ENCODE assay signal across 8 cellular contexts in the genomic region with DNA sequence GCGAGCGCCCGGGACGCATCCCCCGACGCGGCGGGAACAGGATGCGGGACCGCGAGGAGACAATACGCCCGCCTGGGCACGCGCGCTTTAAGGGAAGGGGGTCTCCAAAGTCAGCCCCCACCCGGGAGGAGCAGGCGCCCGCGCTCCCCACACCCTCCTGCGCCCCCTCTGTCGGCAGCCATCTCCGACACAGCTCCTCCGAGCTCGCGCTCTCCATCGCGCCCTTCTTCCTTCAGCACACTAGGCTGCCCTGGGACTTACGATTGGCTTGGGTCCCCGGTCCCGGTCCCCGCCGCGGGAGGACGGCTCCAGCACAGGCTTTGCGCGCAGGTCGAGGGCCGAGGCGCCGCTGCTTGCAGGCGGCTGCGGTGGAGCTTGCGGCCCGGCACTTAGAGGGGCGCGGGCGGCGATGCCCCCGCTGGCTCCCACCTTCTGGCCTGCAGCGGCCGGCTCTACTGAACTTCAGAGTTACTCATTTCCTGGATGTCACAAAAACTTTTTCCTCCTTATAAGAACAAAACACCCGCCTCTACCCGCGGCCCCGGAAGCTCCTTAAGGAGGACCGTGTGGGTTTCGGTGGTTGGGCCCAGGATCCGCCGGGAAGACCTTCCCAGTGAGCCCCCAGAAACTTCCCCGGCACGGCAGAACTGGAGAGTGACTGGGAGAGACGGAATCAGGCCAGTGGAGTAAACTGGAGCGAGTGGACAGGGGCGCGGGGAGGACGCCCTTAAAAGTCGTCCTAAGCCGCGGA. TPM values are rescaled to one million over a fixed set of nuclear protein-coding genes. Genes with fewer than 3 reads are reported as not detected.
DNase-seq lines count a peak whose midpoint lies in the region; ATAC-seq, FAIRE-seq and TF ChIP-seq lines count a peak whose summit lies in the region.

ITPRIP (minus strand) TSS at position 481 of the 751 bp plus-strand sequence. CDS start 22,414 bp downstream, outside the sequence.

- no peaks in the 10 kb centered on the region for H3K36me3 ChIP-seq in ES-I3 (ENCODE audit: insufficient read depth, low read length)
- no peaks in the 10 kb centered on the region for H3K36me3 ChIP-seq in astrocyte (ENCODE audit: insufficient read depth, low read length)
- H3K36me3 ChIP-seq in gastrocnemius medialis: no peaks in the 10 kb centered on the region

- TF ChIP-seq POLR2A in gastrocnemius medialis (IDR thresholded peaks at IDR 0.05): peak; percentile 94 to 96

- H3K27ac Mint-ChIP-seq in T-helper 2 cell treated with Interferon-gamma antibody and Interleukin-4, amounts not matched to agents 5 μg/mL and 100 μg/mL, for 36 hours: peak within 1 kb of the TSS; percentile 100
- peak within 1 kb of the TSS; percentile 100 for H3K27ac Mint-ChIP-seq in astrocyte (ENCODE audit: unreplicated experiment)

- H3K27me3 ChIP-seq in astrocyte (ENCODE audit: insufficient read depth, low read length) (no peaks in the 10 kb centered on the region), gastrocnemius medialis (no peaks in the 10 kb centered on the region)

- H3K4me2 ChIP-seq in astrocyte (ENCODE audit: low read length): peak within 1 kb of the TSS; percentile 94

- H3K79me2 ChIP-seq in astrocyte (ENCODE audit: insufficient read depth, low read length): peaks cover 55% of the 10 kb centered on the region

- FAIRE-seq in astrocyte (lab: Jason Lieb, UNC): no peak

- in situ Hi-C loops in gastrocnemius medialis (cut with MboI; ENCODE audit: low sequenced_read_pairs in 4 of 4): no loop called here

- intact Hi-C loops in gastrocnemius medialis (cut with DNase I; ENCODE audit: low total_unique reads): loop anchor here (1.0 to 10.0 kb wide), 3 partner anchors 28 to 423 kb away; partner anchors contain the start of gene STN1

- peaks cover 43% of the 10 kb centered on the region for H4K20me1 ChIP-seq in astrocyte (ENCODE audit: insufficient read depth, low read length)

- TF ChIP-seq RAD21 in Ishikawa (IDR thresholded peaks at IDR 0.05; ENCODE audit: low read depth): no peak

- H3K27ac ChIP-seq in astrocyte (ENCODE audit: low read depth, low read length): peak within 1 kb of the TSS; percentile 99
- H3K27ac ChIP-seq in gastrocnemius medialis: peak within 1 kb of the TSS; percentile 96 to 99 (median 96)

- H3K9ac ChIP-seq in ES-I3 (ENCODE audit: low read depth, low read length) (peak within 1 kb of the TSS; percentile 77), astrocyte (ENCODE audit: low read length) (peak within 1 kb of the TSS; percentile 99)

- H3K36me3 Mint-ChIP-seq in T-helper 2 cell treated with Interferon-gamma antibody and Interleukin-4, amounts not matched to agents 5 μg/mL and 100 μg/mL, for 36 hours (ENCODE audit: low read depth): peaks cover 12% of the 10 kb centered on the region
- H3K36me3 Mint-ChIP-seq in astrocyte (ENCODE audit: low read depth, unreplicated experiment): no peaks in the 10 kb centered on the region

- H3K4me3 ChIP-seq in astrocyte (ENCODE audit: insufficient read depth, low read depth, low read length) (peak within 1 kb of the TSS; percentile 87), gastrocnemius medialis (peak within 1 kb of the TSS; percentile 73 to 98 (median 94))

- H3K4me1 ChIP-seq in ES-I3 (ENCODE audit: insufficient read depth, low read length) (peaks cover 36% of the 10 kb centered on the region), astrocyte (ENCODE audit: insufficient read depth, low read length) (peaks cover 50% of the 10 kb centered on the region), gastrocnemius medialis (peaks cover 40 to 41% of the 10 kb centered on the region in 2 donors)

- peaks cover 46% of the 10 kb centered on the region for H3K4me1 Mint-ChIP-seq in T-helper 2 cell treated with Interferon-gamma antibody and Interleukin-4, amounts not matched to agents 5 μg/mL and 100 μg/mL, for 36 hours (ENCODE audit: low read depth)
- peaks cover 13% of the 10 kb centered on the region for H3K4me1 Mint-ChIP-seq in astrocyte (ENCODE audit: low read depth, unreplicated experiment)

- H3K4me3 Mint-ChIP-seq in T-helper 2 cell treated with Interferon-gamma antibody and Interleukin-4, amounts not matched to agents 5 μg/mL and 100 μg/mL, for 36 hours: peak within 1 kb of the TSS; percentile 97
- H3K4me3 Mint-ChIP-seq in astrocyte (ENCODE audit: unreplicated experiment): peak within 1 kb of the TSS; percentile 91

- H3K9me3 ChIP-seq in ES-I3 (ENCODE audit: control insufficient read depth, insufficient read depth, low read length) (no peaks in the 10 kb centered on the region; the same call in 1 of the 2 replicates), astrocyte (ENCODE audit: insufficient read depth, low read depth, low read length) (no peaks in the 10 kb centered on the region), gastrocnemius medialis (no peaks in the 10 kb centered on the region)

- ATAC-seq in GM21529 (IDR thresholded peaks at IDR 0.05; ENCODE audit: unreplicated experiment) (peak; percentile 69), gastrocnemius medialis (peak; percentile 71 to 76)

- peak within 1 kb of the TSS; percentile 77 for H2AFZ ChIP-seq in astrocyte (ENCODE audit: low read depth, low read length)

- no peaks in the 10 kb centered on the region for H3K9me3 Mint-ChIP-seq in T-helper 2 cell treated with Interferon-gamma antibody and Interleukin-4, amounts not matched to agents 5 μg/mL and 100 μg/mL, for 36 hours
- H3K9me3 Mint-ChIP-seq in astrocyte (ENCODE audit: unreplicated experiment): no peaks in the 10 kb centered on the region

- peak; percentile 75 for DNase-seq in T-helper 2 cell treated with Interferon-gamma antibody and Interleukin-4, amounts not matched to agents 5 μg/mL and 100 μg/mL, for 36 hours (ENCODE audit: low spot score)
- DNase-seq in astrocyte (ENCODE audit: low read depth) (peak; percentile 84), hippocampal formation (lab: John Stamatoyannopoulos, UW) (peak; percentile 54 to 60), gastrocnemius medialis (peak; percentile 56 to 71), NCI-H128 (lab: John Stamatoyannopoulos, UW; ENCODE audit: unreplicated experiment) (no peak)

- H3K27me3 Mint-ChIP-seq in T-helper 2 cell treated with Interferon-gamma antibody and Interleukin-4, amounts not matched to agents 5 μg/mL and 100 μg/mL, for 36 hours (ENCODE audit: low read depth): peaks cover 5% of the 10 kb centered on the region
- no peaks in the 10 kb centered on the region for H3K27me3 Mint-ChIP-seq in astrocyte (ENCODE audit: low read depth, unreplicated experiment)

- TF ChIP-seq EP300 in Ishikawa (IDR thresholded peaks at IDR 0.05; ENCODE audit: borderline replicate concordance): no peak; the same call in 1 of the 2 replicates

- TF ChIP-seq CTCF in astrocyte (IDR thresholded peaks at IDR 0.05; ENCODE audit: insufficient read depth, low read depth, low read length): no peak
- TF ChIP-seq CTCF in gastrocnemius medialis (IDR thresholded peaks at IDR 0.05 in 4 of 5, conservative IDR thresholded peaks at IDR 0.05 in 1 of 5): peak in 2 of 5 experiments; percentile 14 to 34

TF ChIP-seq in Ishikawa, 13 proteins besides CTCF, POLR2A, EP300 and RAD21:
- TF ChIP-seq MAX (IDR thresholded peaks at IDR 0.05): peak; percentile 73
- TF ChIP-seq NFIC (IDR thresholded peaks at IDR 0.05): peak; percentile 4; the same call in 1 of the 2 replicates
- TF ChIP-seq ZBTB7A (IDR thresholded peaks at IDR 0.05; ENCODE audit: low read depth): peak; percentile 72; the same call in 1 of the 2 replicates
- 0 out of 2 replicates have a peak, but pooled peaks have one; percentile 19 for TF ChIP-seq YY1 (IDR thresholded peaks at IDR 0.05; ENCODE audit: low read depth)
- no peak; the same call in 1 of the 2 replicates for TF ChIP-seq TCF12 (IDR thresholded peaks at IDR 0.05; ENCODE audit: low read depth)

RNA-seq across cellular contexts. Expression of gene ITPRIP, which starts in this region (rescaled TPM):
- 21.7 and 21.9 TPM in 2 replicates for total RNA-seq in astrocyte
- 10 to 100 TPM in 1 of 4 donors, 1 to 10 TPM in 3; 5.0 to 19.9 (median 7.9) TPM for total RNA-seq in gastrocnemius medialis
